In genomic region chr16:15988268-15989013, GRCh38 we compare ENCODE assay signal across 8 cellular contexts. TPM values are rescaled to one million over a fixed set of nuclear protein-coding genes. Genes with fewer than 3 reads are reported as not detected.
A peak's percentile ranks its signal among the peaks of the same experiment; 100 is the strongest.
DNase-seq lines count a peak whose midpoint lies in the region; ATAC-seq and TF ChIP-seq lines count a peak whose summit lies in the region.

No MANE protein-coding gene starts in this region.

- ATAC-seq in HG02588 (IDR thresholded peaks at IDR 0.05; ENCODE audit: unreplicated experiment) (no peak), GM18520 (IDR thresholded peaks at IDR 0.05; ENCODE audit: unreplicated experiment) (no peak)

- BruUV-seq in OCI-LY7 (replicated peaks; lab: Mats Ljungman, UMichigan): no TSS peak

- H3K4me1 ChIP-seq in OCI-LY7 (ENCODE audit: insufficient read depth, low read length, poor library complexity, severe bottlenecking) (peaks cover 60% of the 10 kb centered on the region), osteoblast (ENCODE audit: insufficient read depth, low read length) (peaks cover 41% of the 10 kb centered on the region)

- TF ChIP-seq CTCF in OCI-LY7 (conservative IDR thresholded peaks at IDR 0.05; ENCODE audit: low read length) (no peak), osteoblast (IDR thresholded peaks at IDR 0.05; ENCODE audit: extremely low read depth, low read depth, low read length) (no peak)

- H4K20me1 ChIP-seq in OCI-LY7 (ENCODE audit: insufficient read depth, low read length) (no peaks in the 10 kb centered on the region), osteoblast (ENCODE audit: insufficient read depth, low read length) (peaks cover 20% of the 10 kb centered on the region)

- POLR2A ChIA-PET in OCI-LY7 (lab: Charles Lee): interaction anchor here (0.6 to 1.9 kb wide), 4 partner anchors 12 to 64 kb away, joined by 3 to 5 read pairs (median 4); no protein-coding TSS in a partner anchor

- H3K27me3 ChIP-seq in osteoblast (ENCODE audit: insufficient read depth, low read length): no peaks in the 10 kb centered on the region

- no peaks in the 10 kb centered on the region for H3K9me2 ChIP-seq in OCI-LY7 (ENCODE audit: insufficient read depth, low read length)

- H3K79me2 ChIP-seq in OCI-LY7 (ENCODE audit: insufficient read depth, low read depth, low read length) (peaks cover 68% of the 10 kb centered on the region), osteoblast (ENCODE audit: insufficient read depth, low read length) (peaks cover 85% of the 10 kb centered on the region)

- H3K4me3 ChIP-seq in OCI-LY7 (ENCODE audit: low read depth, low read length, poor library complexity, severe bottlenecking): no peak overlapping the region
- H3K4me3 ChIP-seq in osteoblast (ENCODE audit: insufficient read depth, low read length): no peak overlapping the region

- TF ChIP-seq POLR2A in erythroblast (IDR thresholded peaks at IDR 0.05; ENCODE audit: low read length): no peak

- CTCF ChIA-PET in OCI-LY7 (lab: Charles Lee; ENCODE audit: unreplicated experiment): no interaction called here

- intact Hi-C loops in OCI-LY7 (cut with micrococcal nuclease; ENCODE audit: unreplicated experiment): no loop called here

- H3K9me3 ChIP-seq in OCI-LY7 (ENCODE audit: low read length) (no peaks in the 10 kb centered on the region), osteoblast (ENCODE audit: low read depth, low read length) (no peaks in the 10 kb centered on the region)

- peak overlapping the region; percentile 72 for H3K27ac ChIP-seq in OCI-LY7 (ENCODE audit: low read depth, low read length, poor library complexity, severe bottlenecking)
- H3K27ac ChIP-seq in osteoblast (ENCODE audit: low read depth, low read length): peak overlapping the region; percentile 44

- H2AFZ ChIP-seq in OCI-LY7 (ENCODE audit: low read length) (no peak overlapping the region), osteoblast (ENCODE audit: low read length) (no peak overlapping the region)

- DNase-seq in EH (ENCODE audit: low read depth): peak; percentile 53
- no peak for DNase-seq in OCI-LY7 (ENCODE audit: low spot score)
- DNase-seq in erythroblast (lab: John Stamatoyannopoulos, UW): peak; percentile 76 to 88
- peak; percentile 68 for DNase-seq in osteoblast (ENCODE audit: insufficient read length, low spot score, missing footprints)
- no peak for DNase-seq in NOMO-1 (lab: John Stamatoyannopoulos, UW; ENCODE audit: unreplicated experiment in 2 of 2)
- no peak for DNase-seq in activated gamma-delta T cell treated with Interleukin-2 at 50 U/mL for 16 hours

- H3K4me2 ChIP-seq in OCI-LY7 (ENCODE audit: low read length) (peak overlapping the region; percentile 55), osteoblast (ENCODE audit: insufficient read depth, low read length) (no peak overlapping the region)

- H3K36me3 ChIP-seq in OCI-LY7 (ENCODE audit: insufficient read depth, low read length): peaks cover 39% of the 10 kb centered on the region
- peaks cover 5% of the 10 kb centered on the region for H3K36me3 ChIP-seq in osteoblast (ENCODE audit: insufficient read depth, low read length)

RNA-seq across cellular contexts. Expression of gene ABCC1, which starts 39.0 kb away (rescaled TPM):
- 39.9 and 43.3 TPM in 2 replicates for total RNA-seq in OCI-LY7 (2014; rRNA removed; shearing (Covaris generic))
- total RNA-seq in OCI-LY7 (2022) (71.8 and 72.8 TPM in 2 replicates), osteoblast (33.7 and 37.7 TPM in 2 replicates)

Comparison
In these comparisons a context has a peak if more than half of its experiments do, and no peak if none do; other contexts are left out.
1. DNase-seq: peak in EH (single experiment), erythroblast (2 of 2) and osteoblast (single experiment); none in OCI-LY7 (single experiment), NOMO-1 (0 of 2) and activated gamma-delta T cell treated with Interleukin-2 at 50 U/mL for 16 hours (single experiment).